ENCODE assay signal across 8 cellular contexts in the genomic region with DNA sequence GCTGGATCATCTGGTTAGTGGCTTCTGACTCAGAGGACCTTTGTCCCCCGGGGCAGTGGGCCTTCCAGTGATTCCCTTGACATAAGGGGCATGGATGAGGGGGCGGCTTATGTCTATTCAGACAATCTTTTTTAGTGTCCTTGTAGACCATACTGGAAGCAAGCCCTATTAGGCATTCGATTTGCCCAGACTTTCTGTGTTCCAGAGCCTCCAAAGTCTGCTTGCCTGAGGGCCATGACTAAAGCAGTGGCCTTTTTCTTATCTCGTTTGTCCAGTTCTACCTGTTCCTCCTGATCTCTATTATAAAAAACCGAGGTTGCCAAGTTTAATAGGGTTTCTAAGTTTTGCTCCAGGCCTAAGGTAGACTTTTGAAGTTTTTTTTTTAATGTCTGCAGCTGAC.
A peak's percentile ranks its signal among the peaks of the same experiment; 100 is the strongest.
DNase-seq lines count a peak whose midpoint lies in the region; ATAC-seq, FAIRE-seq and TF ChIP-seq lines count a peak whose summit lies in the region.
"Not testable (repeated sequence)": the region's sequence is repeated elsewhere in the genome, so short reads cannot be mapped to it uniquely, and the experiment has no call there.

No MANE protein-coding gene starts in this region.

- 0% methylated on average over 3 of the region's 5 CpGs for WGBS in mammary epithelial cell (ENCODE audit: low coverage, missing lambda C conversion rate)
- WGBS in hepatocyte (ENCODE audit: low lambda C conversion rate, missing lambda C conversion rate) = 72% methylated on average over 5 of the region's 5 CpGs
- WGBS in pancreas, 2 donors = 35 to 42% methylated on average over 5 of the region's 5 CpGs
- WGBS in stomach, 5 donors = 45 to 67% (median 54%) methylated on average over 4 to 5 of the region's 5 CpGs

- in situ Hi-C loops in mammary epithelial cell (cut with MboI; ENCODE audit: low sequenced_read_pairs in 2 of 2) = not testable (repeated sequence)

- ATAC-seq in GM23338, pancreas: not testable (repeated sequence)

- H2AFZ ChIP-seq in GM23338; mammary epithelial cell (ENCODE audit: low read depth, low read length); hepatocyte: not testable (repeated sequence)

- not testable (repeated sequence) for H4K20me1 ChIP-seq in GM23338 (replicated peaks; ENCODE audit: insufficient read depth); mammary epithelial cell (ENCODE audit: insufficient read depth, low read length); hepatocyte (ENCODE audit: insufficient read depth, poor library complexity, severe bottlenecking)

- peaks cover 21% of the 10 kb centered on the region for H3K9me3 Mint-ChIP-seq in GM23338

- TF ChIP-seq EP300 in stomach (IDR thresholded peaks at IDR 0.05) = not testable (repeated sequence)

- H3F3A ChIP-seq in GM23338 (replicated peaks; ENCODE audit: low read depth) = not testable (repeated sequence)

- not testable (repeated sequence) for H3K9me3 ChIP-seq in mammary epithelial cell (replicated peaks; ENCODE audit: insufficient read depth, low read length); hepatocyte (ENCODE audit: low read depth); pancreas
- H3K9me3 ChIP-seq in stomach = peaks cover 0 to 11% (median 3%) of the 10 kb centered on the region in 4 donors

- not testable (repeated sequence) for H3K4me3 Mint-ChIP-seq in GM23338

- H3K27me3 Mint-ChIP-seq in GM23338 (ENCODE audit: insufficient read depth, low read depth, poor library complexity) = not testable (repeated sequence)

- DNase-seq in GM23338 (ENCODE audit: low spot score) (peak; percentile 20), M059J (ENCODE audit: low read depth) (peak; percentile 10), SIG-M5 treated with dmso at 0.1 percent for 504 hours (lab: John Stamatoyannopoulos, UW; ENCODE audit: unreplicated experiment) (peak; percentile 27), mammary epithelial cell (peak; percentile 83), pancreas (peak in 1 of 6 donors; percentile 22)
- DNase-seq in hepatocyte (ENCODE audit: low spot score); stomach: not testable (repeated sequence)

- CTCF ChIA-PET in mammary epithelial cell (lab: Charles Lee; ENCODE audit: low non-redundant PET) = not testable (repeated sequence)

- not testable (repeated sequence) for FAIRE-seq in pancreas (lab: Jason Lieb, UNC)

- H3K4me1 ChIP-seq in GM23338 (ENCODE audit: insufficient read depth); hepatocyte (ENCODE audit: insufficient read depth): not testable (repeated sequence)
- H3K4me1 ChIP-seq in mammary epithelial cell (ENCODE audit: insufficient read depth, low read length) (peaks cover 35% of the 10 kb centered on the region), pancreas (peaks cover 0 to 11% (median 6%) of the 10 kb centered on the region in 3 donors), stomach (peaks cover 0 to 11% (median 4%) of the 10 kb centered on the region in 4 donors)

- intact Hi-C loops in mammary epithelial cell (cut with micrococcal nuclease) = loop anchor here (1.0 to 10.0 kb wide), 2 partner anchors 33 to 53 kb away; no protein-coding TSS in a partner anchor
- intact Hi-C loops in pancreas (cut with DNase I); stomach (cut with DNase I; ENCODE audit: low total_unique reads): not testable (repeated sequence)

- H3K79me2 ChIP-seq in GM23338 (replicated peaks; ENCODE audit: insufficient read depth); mammary epithelial cell (ENCODE audit: insufficient read depth, low read length); hepatocyte: not testable (repeated sequence)

- BruUV-seq in mammary epithelial cell (replicated peaks; lab: Mats Ljungman, UMichigan) = not testable (repeated sequence)

- H3K27ac ChIP-seq in C4-2B = peak overlapping the region; percentile 58
- H3K27ac ChIP-seq in GM23338 (ENCODE audit: low read depth); mammary epithelial cell (ENCODE audit: insufficient read depth, low read depth, low read length): not testable (repeated sequence)
- H3K27ac ChIP-seq in hepatocyte = peak overlapping the region; percentile 48
- H3K27ac ChIP-seq in pancreas = peak overlapping the region; percentile 10 to 61 (median 40)
- H3K27ac ChIP-seq in stomach = peak overlapping the region in 4 of 5 donors; percentile 19 to 65 (median 53)

- dilution Hi-C loops in mammary epithelial cell (cut with HindIII; ENCODE audit: low sequenced_read_pairs) = not testable (repeated sequence)

- H3K36me3 Mint-ChIP-seq in GM23338 (ENCODE audit: low read depth) = peaks cover 20% of the 10 kb centered on the region

- H3K4me1 Mint-ChIP-seq in GM23338 = peaks cover 14% of the 10 kb centered on the region

- not testable (repeated sequence) for H3K4me3 ChIP-seq in GM23338; mammary epithelial cell (replicated peaks in 1 of 3; ENCODE audit: insufficient read depth in 1 of 3, low read depth in 2 of 3, low read length in 3 of 3); hepatocyte; pancreas; stomach

- not testable (repeated sequence) for TF ChIP-seq CTCF in C4-2B (conservative IDR thresholded peaks at IDR 0.05); GM23338 (conservative IDR thresholded peaks at IDR 0.05; ENCODE audit: low read depth in 2 of 2); mammary epithelial cell (conservative IDR thresholded peaks at IDR 0.05 in 1 of 2, IDR thresholded peaks at IDR 0.05 in 1 of 2; ENCODE audit: extremely low read depth in 1 of 2, insufficient read depth in 1 of 2, low read depth in 1 of 2, low read length in 2 of 2); hepatocyte (IDR thresholded peaks at IDR 0.05; ENCODE audit: poor library complexity); pancreas (IDR thresholded peaks at IDR 0.05); stomach (IDR thresholded peaks at IDR 0.05)

- not testable (repeated sequence) for H3K9me2 ChIP-seq in GM23338 (ENCODE audit: insufficient read depth); hepatocyte (replicated peaks; ENCODE audit: insufficient read depth)

- H3K27ac Mint-ChIP-seq in GM23338 = not testable (repeated sequence)

- not testable (repeated sequence) for TF ChIP-seq POLR2A in stomach (IDR thresholded peaks at IDR 0.05)

- not testable (repeated sequence) for H3K36me3 ChIP-seq in GM23338 (ENCODE audit: insufficient read depth); mammary epithelial cell (ENCODE audit: insufficient read depth, low read length); hepatocyte (replicated peaks; ENCODE audit: insufficient read depth, low read depth); pancreas; stomach

- not testable (repeated sequence) for H3K27me3 ChIP-seq in GM23338 (ENCODE audit: insufficient read depth); mammary epithelial cell (ENCODE audit: insufficient read depth, low read length); hepatocyte; pancreas; stomach

- H3K9ac ChIP-seq in mammary epithelial cell (ENCODE audit: insufficient read depth, low read length) = not testable (repeated sequence)

- H3K4me2 ChIP-seq in GM23338, hepatocyte: not testable (repeated sequence)
- peak overlapping the region; percentile 21 for H3K4me2 ChIP-seq in mammary epithelial cell (ENCODE audit: insufficient read depth, low read depth, low read length)
